ENCODE assay signal across 17 cellular contexts in the genomic region with DNA sequence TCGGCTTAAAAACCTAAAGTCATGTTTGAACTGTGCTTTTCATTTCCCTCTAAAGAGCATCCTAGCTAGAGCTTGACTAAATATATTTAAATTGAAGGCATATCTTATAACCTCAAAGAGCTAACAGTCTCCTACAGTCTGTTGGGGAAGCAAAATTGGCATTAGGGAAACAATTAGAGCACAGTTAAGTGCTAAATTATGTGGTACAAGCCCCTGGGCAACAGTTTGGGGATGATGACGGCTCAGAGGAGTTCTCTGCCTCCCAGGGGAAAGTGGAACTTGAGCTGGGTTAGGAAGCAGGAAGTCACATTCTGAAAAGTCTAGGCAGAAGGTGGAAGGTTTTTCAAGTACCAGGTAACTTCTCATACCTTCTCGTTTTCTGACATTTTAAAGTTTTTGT.
"Had no signal": no experiment of that assay in that cellular context is flagged by ENCODE, and none has a peak within 500 bp of the region (broad histone marks: within the 10 kb centered on the region; RNA-seq: fewer than 3 reads in every experiment).

No MANE protein-coding gene starts in this region.

- H3K4me1 ChIP-seq: right atrium auricular region, stomach had no signal

- ATAC-seq: left lobe of liver, mucosa of descending colon, natural killer cell had no signal

- H3K27me3 ChIP-seq: right atrium auricular region, sigmoid colon had no signal

- H3K4me3 ChIP-seq: coronary artery, mucosa of descending colon, right atrium auricular region, sigmoid colon, skin epidermis, stomach, thoracic aorta had no signal

- FAIRE-seq: frontal cortex had no signal

- DNase-seq: effector CD4-positive, alpha-beta T cell; glutamatergic neuron; islet precursor cell; mammary epithelial cell; mucosa of descending colon; natural killer cell; sigmoid colon; stimulated activated naive CD4-positive, alpha-beta T cell; stomach; substantia nigra; trophoblast cell had no signal

- H3K9me3 ChIP-seq: mucosa of descending colon, right atrium auricular region, sigmoid colon, stomach, thoracic aorta had no signal

- H3K36me3 ChIP-seq: right atrium auricular region, sigmoid colon, stomach, thoracic aorta had no signal

- H3K27ac ChIP-seq: coronary artery, right atrium auricular region, sigmoid colon, skin epidermis, thoracic aorta had no signal
